Comparison of ENCODE assay signal across 1 cellular context in the genomic region with DNA sequence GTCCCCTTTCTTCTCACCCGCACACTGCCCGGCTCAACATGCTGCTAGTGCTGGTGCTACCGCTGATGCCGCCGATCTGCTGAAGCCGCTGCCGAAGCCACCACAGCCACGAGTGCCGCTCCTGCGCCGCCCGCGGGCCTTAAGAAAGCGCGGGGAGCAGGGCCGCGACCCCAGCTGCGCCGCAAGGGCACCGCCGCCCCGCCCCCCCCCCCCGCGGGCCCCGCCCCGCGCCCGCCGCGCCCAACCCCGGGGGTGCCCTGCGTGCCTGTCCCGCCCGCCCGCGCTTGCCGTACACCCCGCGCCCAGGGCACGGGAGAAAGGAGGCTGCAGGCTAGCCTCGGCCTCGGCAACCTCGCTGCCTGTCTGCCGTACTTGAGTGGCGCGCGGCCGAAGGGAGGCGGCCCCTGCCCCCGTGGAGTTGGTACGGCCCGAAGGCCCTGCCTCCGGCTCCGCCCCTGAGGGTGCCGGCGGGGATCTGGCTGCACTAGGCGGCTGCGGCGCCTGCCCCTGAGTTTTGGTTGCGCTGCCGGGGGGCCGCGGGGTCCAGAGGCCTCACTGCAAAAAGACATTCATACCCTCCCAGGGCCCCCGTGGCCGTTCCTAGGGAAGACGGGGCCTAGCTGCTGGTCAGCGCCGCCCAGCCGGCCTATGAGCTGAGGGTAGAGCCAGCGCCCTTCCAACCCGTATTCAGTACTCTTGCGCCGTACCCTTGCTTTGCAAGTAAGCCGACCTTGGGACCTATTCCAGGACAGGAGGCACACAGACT.
A peak's percentile ranks its signal among the peaks of the same experiment; 100 is the strongest.
TF ChIP-seq lines count a peak whose summit lies in the region.

Gene SOD2, minus strand, starts transcription at position 114 of the 766 bp plus-strand sequence. Its CDS starts 74 bp downstream, at position 40.

TF ChIP-seq in HepG2, 621 proteins besides CTCF, POLR2A, EP300 and RAD21 (continued from another document and continues in another):
- TF ChIP-seq SOX6 (IDR thresholded peaks at IDR 0.05) (no peak), SOX6 (CRISPR knock-in tag; IDR thresholded peaks at IDR 0.05) (peak; percentile 79), ZNF235 (CRISPR knock-in tag; IDR thresholded peaks at IDR 0.05; ENCODE audit: borderline replicate concordance) (no peak), ZNF619 (CRISPR knock-in tag; IDR thresholded peaks at IDR 0.05) (peak; percentile 81; the same call in 1 of the 2 replicates), MEIS1 (CRISPR knock-in tag; IDR thresholded peaks at IDR 0.05; ENCODE audit: borderline replicate concordance) (peak; percentile 57; the same call in 1 of the 2 replicates), KLF6 (CRISPR knock-in tag; IDR thresholded peaks at IDR 0.05) (peak; percentile 83), ZNF691 (CRISPR knock-in tag; IDR thresholded peaks at IDR 0.05; ENCODE audit: borderline replicate concordance, low read depth) (peak; percentile 53; the same call in 1 of the 2 replicates), ZNF503 (CRISPR knock-in tag; IDR thresholded peaks at IDR 0.05) (no peak; the same call in none of the 2 replicates), ATM (IDR thresholded peaks at IDR 0.05; ENCODE audit: borderline replicate concordance) (no peak), ZNF782 (CRISPR knock-in tag; IDR thresholded peaks at IDR 0.05; ENCODE audit: borderline replicate concordance) (peak; percentile 36; the same call in 1 of the 2 replicates), TMF1 (CRISPR knock-in tag; IDR thresholded peaks at IDR 0.05; ENCODE audit: low read depth) (peak; percentile 90), ZBTB8A (CRISPR knock-in tag; IDR thresholded peaks at IDR 0.05; ENCODE audit: borderline replicate concordance, low read depth) (0 out of 2 replicates have a peak, but pooled peaks have one; percentile 30), ZFAT (CRISPR knock-in tag; conservative IDR thresholded peaks at IDR 0.05) (no peak; the same call in 1 of the 2 replicates), ZNF512B (CRISPR knock-in tag; IDR thresholded peaks at IDR 0.05; ENCODE audit: borderline replicate concordance) (no peak; the same call in 1 of the 2 replicates), REXO4 (CRISPR knock-in tag; IDR thresholded peaks at IDR 0.05; ENCODE audit: borderline replicate concordance) (peak; percentile 87; the same call in 1 of the 2 replicates), AKAP8 (CRISPR knock-in tag; IDR thresholded peaks at IDR 0.05) (peak; percentile 69), KLF11 (CRISPR knock-in tag; IDR thresholded peaks at IDR 0.05) (peak; percentile 92), FOXP1 (IDR thresholded peaks at IDR 0.05) (no peak), FOXP1 (CRISPR knock-in tag; IDR thresholded peaks at IDR 0.05) (peak; percentile 22; the same call in 1 of the 2 replicates), GZF1 (CRISPR knock-in tag; IDR thresholded peaks at IDR 0.05) (peak; percentile 56), ZNF329 (CRISPR knock-in tag; IDR thresholded peaks at IDR 0.05; ENCODE audit: low read depth) (no peak), SAFB2 (CRISPR knock-in tag; IDR thresholded peaks at IDR 0.05; ENCODE audit: borderline replicate concordance, low read depth) (peak; percentile 32), ZNF83 (CRISPR knock-in tag; IDR thresholded peaks at IDR 0.05; ENCODE audit: borderline replicate concordance) (no peak), ZNF724P (CRISPR knock-in tag; IDR thresholded peaks at IDR 0.05; ENCODE audit: borderline replicate concordance) (peak; percentile 71), CEBPZ (IDR thresholded peaks at IDR 0.05; ENCODE audit: low read length) (no peak), ZEB1 (IDR thresholded peaks at IDR 0.05; ENCODE audit: insufficient replicate concordance, low read depth) (peak; percentile 25), EEA1 (CRISPR knock-in tag; IDR thresholded peaks at IDR 0.05; ENCODE audit: borderline replicate concordance) (peak; percentile 88; the same call in 1 of the 2 replicates), TFDP1 (CRISPR knock-in tag; IDR thresholded peaks at IDR 0.05; ENCODE audit: borderline replicate concordance) (peak; percentile 85), DMAP1 (CRISPR knock-in tag; IDR thresholded peaks at IDR 0.05) (peak; percentile 91)
- TF ChIP-seq, protein P1, sequence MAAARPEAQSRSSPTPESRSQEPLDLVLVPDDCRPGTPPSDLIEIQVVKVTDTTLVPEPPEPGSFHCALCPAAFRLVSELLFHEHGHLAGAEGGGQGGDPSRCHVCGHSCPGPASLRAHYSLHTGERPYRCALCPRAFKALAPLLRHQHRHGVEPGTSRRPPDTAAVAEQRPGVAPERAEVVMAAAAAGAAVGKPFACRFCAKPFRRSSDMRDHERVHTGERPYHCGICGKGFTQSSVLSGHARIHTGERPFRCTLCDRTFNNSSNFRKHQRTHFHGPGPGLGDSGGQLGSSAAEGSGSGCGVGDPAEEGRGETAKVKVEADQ (CRISPR knock-in tag; IDR thresholded peaks at IDR 0.05; ENCODE audit: borderline replicate concordance): peak; percentile 91
- TF ChIP-seq, protein P2, sequence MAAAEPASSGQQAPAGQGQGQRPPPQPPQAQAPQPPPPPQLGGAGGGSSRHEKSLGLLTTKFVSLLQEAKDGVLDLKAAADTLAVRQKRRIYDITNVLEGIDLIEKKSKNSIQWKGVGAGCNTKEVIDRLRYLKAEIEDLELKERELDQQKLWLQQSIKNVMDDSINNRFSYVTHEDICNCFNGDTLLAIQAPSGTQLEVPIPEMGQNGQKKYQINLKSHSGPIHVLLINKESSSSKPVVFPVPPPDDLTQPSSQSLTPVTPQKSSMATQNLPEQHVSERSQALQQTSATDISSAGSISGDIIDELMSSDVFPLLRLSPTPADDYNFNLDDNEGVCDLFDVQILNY (CRISPR knock-in tag; conservative IDR thresholded peaks at IDR 0.05): peak; percentile 55
- TF ChIP-seq, protein P3, sequence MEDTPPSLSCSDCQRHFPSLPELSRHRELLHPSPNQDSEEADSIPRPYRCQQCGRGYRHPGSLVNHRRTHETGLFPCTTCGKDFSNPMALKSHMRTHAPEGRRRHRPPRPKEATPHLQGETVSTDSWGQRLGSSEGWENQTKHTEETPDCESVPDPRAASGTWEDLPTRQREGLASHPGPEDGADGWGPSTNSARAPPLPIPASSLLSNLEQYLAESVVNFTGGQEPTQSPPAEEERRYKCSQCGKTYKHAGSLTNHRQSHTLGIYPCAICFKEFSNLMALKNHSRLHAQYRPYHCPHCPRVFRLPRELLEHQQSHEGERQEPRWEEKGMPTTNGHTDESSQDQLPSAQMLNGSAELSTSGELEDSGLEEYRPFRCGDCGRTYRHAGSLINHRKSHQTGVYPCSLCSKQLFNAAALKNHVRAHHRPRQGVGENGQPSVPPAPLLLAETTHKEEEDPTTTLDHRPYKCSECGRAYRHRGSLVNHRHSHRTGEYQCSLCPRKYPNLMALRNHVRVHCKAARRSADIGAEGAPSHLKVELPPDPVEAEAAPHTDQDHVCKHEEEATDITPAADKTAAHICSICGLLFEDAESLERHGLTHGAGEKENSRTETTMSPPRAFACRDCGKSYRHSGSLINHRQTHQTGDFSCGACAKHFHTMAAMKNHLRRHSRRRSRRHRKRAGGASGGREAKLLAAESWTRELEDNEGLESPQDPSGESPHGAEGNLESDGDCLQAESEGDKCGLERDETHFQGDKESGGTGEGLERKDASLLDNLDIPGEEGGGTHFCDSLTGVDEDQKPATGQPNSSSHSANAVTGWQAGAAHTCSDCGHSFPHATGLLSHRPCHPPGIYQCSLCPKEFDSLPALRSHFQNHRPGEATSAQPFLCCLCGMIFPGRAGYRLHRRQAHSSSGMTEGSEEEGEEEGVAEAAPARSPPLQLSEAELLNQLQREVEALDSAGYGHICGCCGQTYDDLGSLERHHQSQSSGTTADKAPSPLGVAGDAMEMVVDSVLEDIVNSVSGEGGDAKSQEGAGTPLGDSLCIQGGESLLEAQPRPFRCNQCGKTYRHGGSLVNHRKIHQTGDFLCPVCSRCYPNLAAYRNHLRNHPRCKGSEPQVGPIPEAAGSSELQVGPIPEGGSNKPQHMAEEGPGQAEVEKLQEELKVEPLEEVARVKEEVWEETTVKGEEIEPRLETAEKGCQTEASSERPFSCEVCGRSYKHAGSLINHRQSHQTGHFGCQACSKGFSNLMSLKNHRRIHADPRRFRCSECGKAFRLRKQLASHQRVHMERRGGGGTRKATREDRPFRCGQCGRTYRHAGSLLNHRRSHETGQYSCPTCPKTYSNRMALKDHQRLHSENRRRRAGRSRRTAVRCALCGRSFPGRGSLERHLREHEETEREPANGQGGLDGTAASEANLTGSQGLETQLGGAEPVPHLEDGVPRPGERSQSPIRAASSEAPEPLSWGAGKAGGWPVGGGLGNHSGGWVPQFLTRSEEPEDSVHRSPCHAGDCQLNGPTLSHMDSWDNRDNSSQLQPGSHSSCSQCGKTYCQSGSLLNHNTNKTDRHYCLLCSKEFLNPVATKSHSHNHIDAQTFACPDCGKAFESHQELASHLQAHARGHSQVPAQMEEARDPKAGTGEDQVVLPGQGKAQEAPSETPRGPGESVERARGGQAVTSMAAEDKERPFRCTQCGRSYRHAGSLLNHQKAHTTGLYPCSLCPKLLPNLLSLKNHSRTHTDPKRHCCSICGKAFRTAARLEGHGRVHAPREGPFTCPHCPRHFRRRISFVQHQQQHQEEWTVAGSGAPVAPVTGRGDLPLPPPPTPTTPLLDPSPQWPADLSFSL (CRISPR knock-in tag; IDR thresholded peaks at IDR 0.05): no peak
